In genomic region chr4:3202836-3203820, GRCh38 we compare ENCODE assay signal across 1 cellular context.
TF ChIP-seq lines count a peak whose summit lies in the region.

No MANE protein-coding gene starts in this region.

TF ChIP-seq in K562, 482 proteins besides CTCF, POLR2A, EP300 and RAD21 (continued from another document):
- TF ChIP-seq CEBPZ (IDR thresholded peaks at IDR 0.05; ENCODE audit: borderline replicate concordance, low read depth, low read length) (no peak), ZBTB9 (CRISPR knock-in tag; IDR thresholded peaks at IDR 0.05) (no peak), PCBP1 (IDR thresholded peaks at IDR 0.05; ENCODE audit: low read depth, low read length, poor library complexity, severe bottlenecking) (no peak), CBX5 (IDR thresholded peaks at IDR 0.05; ENCODE audit: borderline replicate concordance, low read depth) (no peak), CEBPG (CRISPR knock-in tag; IDR thresholded peaks at IDR 0.05) (no peak), CEBPG (tag; conservative IDR thresholded peaks at IDR 0.05 in 1 of 2, IDR thresholded peaks at IDR 0.05 in 1 of 2) (no peak), ZKSCAN1 (IDR thresholded peaks at IDR 0.05; ENCODE audit: low read depth, low read length) (no peak), MAFF (IDR thresholded peaks at IDR 0.05; ENCODE audit: low read length) (no peak), POLR3G (IDR thresholded peaks at IDR 0.05; ENCODE audit: extremely low read depth, insufficient read length, insufficient replicate concordance) (no peak), SIN3A (IDR thresholded peaks at IDR 0.05; ENCODE audit: borderline replicate concordance in 2 of 2, control insufficient read depth in 1 of 2, low read depth in 2 of 2, low read length in 2 of 2) (no peak)
TF ChIP-seq in K562: peak in this region for 0.
